ENCODE assay signal across 1 cellular context in the genomic region with DNA sequence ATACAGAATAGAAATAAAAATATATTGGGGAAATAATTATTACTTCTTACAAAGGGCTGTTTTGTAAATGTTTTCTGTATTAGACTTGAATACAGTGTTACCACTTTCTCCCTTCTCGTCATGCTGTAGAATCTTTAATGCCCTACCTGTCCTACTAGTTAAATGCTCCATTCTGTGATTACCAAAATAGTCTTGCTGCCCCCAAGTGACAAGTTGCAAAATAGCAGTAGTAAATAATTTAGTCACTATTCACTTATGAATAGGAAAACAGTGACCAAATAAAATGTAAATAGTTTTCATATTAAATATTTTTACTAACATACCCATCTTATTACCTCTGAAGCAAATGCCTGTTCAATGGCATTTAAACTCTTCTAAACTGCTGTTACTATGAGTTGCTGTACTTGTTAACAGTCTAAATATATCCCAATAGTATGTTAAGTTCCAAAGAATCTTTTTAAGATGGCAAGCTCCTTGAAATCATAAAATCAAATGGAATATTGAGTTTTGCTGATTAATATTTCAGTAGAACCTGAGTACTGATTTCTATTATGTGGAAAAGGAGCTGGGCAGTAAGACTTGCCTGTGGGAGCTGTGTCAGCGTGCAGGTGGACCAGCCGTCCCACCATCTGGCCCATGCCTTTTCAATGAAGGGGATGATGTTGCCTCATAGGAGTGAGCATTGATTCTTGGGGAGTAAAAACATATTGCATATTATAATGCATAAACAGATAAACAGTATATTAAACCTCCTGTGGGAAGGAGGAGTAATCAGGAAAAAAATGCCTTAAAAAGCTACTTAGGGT.
TF ChIP-seq lines count a peak whose summit lies in the region.

No MANE protein-coding gene starts in this region.

TF ChIP-seq in SK-N-SH treated with all-trans-retinoic acid at 6 μM for 48 hours, 23 proteins besides CTCF, POLR2A, EP300 and RAD21 (continued from another document):
- TF ChIP-seq, protein P1, sequence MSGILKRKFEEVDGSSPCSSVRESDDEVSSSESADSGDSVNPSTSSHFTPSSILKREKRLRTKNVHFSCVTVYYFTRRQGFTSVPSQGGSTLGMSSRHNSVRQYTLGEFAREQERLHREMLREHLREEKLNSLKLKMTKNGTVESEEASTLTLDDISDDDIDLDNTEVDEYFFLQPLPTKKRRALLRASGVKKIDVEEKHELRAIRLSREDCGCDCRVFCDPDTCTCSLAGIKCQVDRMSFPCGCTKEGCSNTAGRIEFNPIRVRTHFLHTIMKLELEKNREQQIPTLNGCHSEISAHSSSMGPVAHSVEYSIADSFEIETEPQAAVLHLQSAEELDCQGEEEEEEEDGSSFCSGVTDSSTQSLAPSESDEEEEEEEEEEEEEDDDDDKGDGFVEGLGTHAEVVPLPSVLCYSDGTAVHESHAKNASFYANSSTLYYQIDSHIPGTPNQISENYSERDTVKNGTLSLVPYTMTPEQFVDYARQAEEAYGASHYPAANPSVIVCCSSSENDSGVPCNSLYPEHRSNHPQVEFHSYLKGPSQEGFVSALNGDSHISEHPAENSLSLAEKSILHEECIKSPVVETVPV (CRISPR knock-in tag; IDR thresholded peaks at IDR 0.05) = no peak
- TF ChIP-seq ARNTL (CRISPR knock-in tag; IDR thresholded peaks at IDR 0.05; ENCODE audit: borderline replicate concordance, low read depth) = no peak
- no peak for TF ChIP-seq ZNF70 (CRISPR knock-in tag; IDR thresholded peaks at IDR 0.05)
- TF ChIP-seq ZNF565 (CRISPR knock-in tag; conservative IDR thresholded peaks at IDR 0.05; ENCODE audit: low read depth) = no peak
- TF ChIP-seq ISL1 (CRISPR knock-in tag; IDR thresholded peaks at IDR 0.05) = no peak
